25 cellular contexts compared by ENCODE assay signal in the genomic region with DNA sequence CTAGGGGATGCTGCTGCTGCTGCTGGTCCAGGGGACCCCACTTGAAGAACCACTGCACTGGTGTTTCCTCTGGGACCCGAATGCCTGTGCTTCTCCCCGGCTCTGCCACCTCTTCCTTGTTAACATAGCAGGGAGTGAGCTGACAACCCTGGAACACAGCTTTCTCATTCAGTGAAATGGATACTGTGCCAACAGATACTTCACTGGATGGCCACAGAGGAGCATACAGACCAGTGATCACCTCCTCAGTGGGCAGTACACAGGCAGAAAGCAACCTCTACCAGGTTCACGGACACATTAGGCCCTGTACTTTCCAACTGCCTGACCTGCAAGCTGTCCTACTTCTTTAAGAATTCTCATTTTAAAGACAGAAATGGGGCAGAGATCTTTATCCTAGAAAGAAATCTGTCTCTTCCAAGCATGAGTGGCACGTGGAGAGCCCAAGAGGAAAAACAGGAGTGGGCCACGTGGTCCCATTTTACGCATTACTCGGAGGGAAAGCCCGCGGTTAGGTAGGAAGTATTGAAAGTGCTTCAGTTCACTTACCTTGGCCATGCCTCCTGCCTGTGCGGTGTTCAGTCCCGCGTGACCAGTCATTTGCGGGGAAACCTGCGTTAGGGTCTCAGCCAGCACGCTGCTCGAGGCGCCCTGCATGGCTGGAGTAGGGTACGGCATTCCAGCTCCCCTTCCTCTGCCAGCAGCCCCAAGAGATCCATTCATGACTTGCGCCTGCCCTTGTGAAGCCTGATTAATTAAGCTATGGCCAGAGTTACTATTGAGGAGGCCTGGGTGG. TPM values are rescaled to one million over a fixed set of nuclear protein-coding genes. Genes with fewer than 3 reads are reported as not detected.
DNase-seq lines count a peak whose midpoint lies in the region; ATAC-seq, FAIRE-seq and TF ChIP-seq lines count a peak whose summit lies in the region.
"Had no signal": no experiment of that assay in that cellular context is flagged by ENCODE, and none has a peak within 500 bp of the region (broad histone marks: within the 10 kb centered on the region; RNA-seq: fewer than 3 reads in every experiment).

No MANE protein-coding gene starts in this region.

- peak; percentile 57 for FAIRE-seq in GM12878 (lab: Jason Lieb, UNC)
- FAIRE-seq: endothelial cell of umbilical vein had no signal

- H3K79me2 ChIP-seq in H9 (ENCODE audit: insufficient read depth, low read length) (peaks cover 17% of the 10 kb centered on the region; the same call in 1 of the 2 replicates), GM12878 (ENCODE audit: control insufficient read depth, insufficient read depth, low read length) (peaks cover 49% of the 10 kb centered on the region)

- TF ChIP-seq CTCF in H9 (conservative IDR thresholded peaks at IDR 0.05) (no peak), GM12878 (IDR thresholded peaks at IDR 0.05 in 2 of 3, conservative IDR thresholded peaks at IDR 0.05 in 1 of 3; ENCODE audit: control insufficient read depth in 2 of 3, extremely low read depth in 1 of 3, insufficient read depth in 1 of 3, low read depth in 3 of 3, low read length in 3 of 3) (no peak), nephron progenitor cell (IDR thresholded peaks at IDR 0.05) (no peak)

- no peak overlapping the region for H2AK5ac ChIP-seq in H9 (ENCODE audit: insufficient read length, low read length)

- H2BK15ac ChIP-seq in H9 (ENCODE audit: low read depth, low read length), result no peak overlapping the region

- peaks cover 3% of the 10 kb centered on the region for H3K79me1 ChIP-seq in H9 (ENCODE audit: insufficient read depth, low read depth, low read length, poor library complexity, severe bottlenecking)

- H3K56ac ChIP-seq in H9 (ENCODE audit: insufficient read length, low read depth, low read length), result no peak overlapping the region

- H3K27ac Mint-ChIP-seq in H9 (peak overlapping the region; percentile 17 to 73 (median 52); a peak in 2 of 7 replicates), nephron progenitor cell (peak overlapping the region; percentile 72)
- H3K27ac Mint-ChIP-seq in stimulated activated naive B cell treated with anti-CD40 and anti-IgM and Interleukin-4, amounts not matched to agents 10 μg/mL and 1 μg/mL and 100 μg/mL, for 72 hours, result peak overlapping the region; percentile 65
- H3K27ac Mint-ChIP-seq: activated B cell treated with CpG ODN at 0.5 μM for 24 hours; CD4-positive, alpha-beta T cell; type B pancreatic cell had no signal

- in situ Hi-C loops in GM12878 (cut with MboI), result no loop called here

- DNase-seq in H9 (no peak), GM12878 (ENCODE audit: low read depth, low spot score) (no peak), nephron progenitor cell (no peak), activated T-cell treated with anti-CD3 and anti-CD28 coated beads for 4 hours (no peak), NCI-H2029 treated with DMSO at 0.1 percent for 48 hours (lab: John Stamatoyannopoulos, UW) (no peak)
- DNase-seq in stimulated activated naive B cell treated with anti-CD40 and anti-IgM and Interleukin-4, amounts not matched to agents 10 μg/mL and 1 μg/mL and 100 μg/mL, for 72 hours, result no peak
- DNase-seq: activated B cell treated with CpG ODN at 0.5 μM for 24 hours; activated CD8-positive, alpha-beta memory T cell treated with anti-CD3 and anti-CD28 coated beads, Interleukin-2, amount 50 U/mL, for 4 hours; anterior cingulate cortex; CD4-positive, alpha-beta T cell; NCI-H1105 treated with DMSO at 0.1 percent for 48 hours; NCI-H2029; NCI-H446; nucleus accumbens; OCI-M1; stimulated activated CD4-positive, alpha-beta T cell treated with anti-CD3 and anti-CD28 coated beads, Interleukin-4, amount 100 ng/mL, for 4 hours; stimulated activated naive CD4-positive, alpha-beta T cell treated with Interleukin-2 at 50 U/mL for 16 hours had no signal

- no peak overlapping the region for H3T11ph ChIP-seq in H9 (ENCODE audit: low read length)

- H3K14ac ChIP-seq in H9 (ENCODE audit: insufficient read depth, low read length), result no peak overlapping the region

- RAD21 ChIA-PET in GM12878 (lab: Charles Lee; ENCODE audit: unreplicated experiment), result no interaction called here

- no peak overlapping the region for H4K8ac ChIP-seq in H9 (replicated peaks; ENCODE audit: insufficient read length, low read depth, low read length)

- no peak overlapping the region for H2BK120ac ChIP-seq in H9 (ENCODE audit: low read depth, low read length, poor library complexity, severe bottlenecking)

- H3K4me2 ChIP-seq in H9 (ENCODE audit: insufficient read depth, insufficient read length, low read length) (no peak overlapping the region), GM12878 (ENCODE audit: control insufficient read depth, insufficient read depth) (no peak overlapping the region)

- H3K9ac ChIP-seq in H9 (ENCODE audit: extremely low read depth, insufficient read length, low read length) (no peak overlapping the region), GM12878 (ENCODE audit: control insufficient read depth, insufficient read depth, low read length) (no peak overlapping the region)

- H4K91ac ChIP-seq in H9 (ENCODE audit: insufficient read length, low read depth, low read length), result no peak overlapping the region

- TF ChIP-seq RAD21 in GM12878 (IDR thresholded peaks at IDR 0.05; ENCODE audit: insufficient read depth, low read depth, low read length), result no peak

- no peak overlapping the region for H3K4ac ChIP-seq in H9 (ENCODE audit: low read depth, low read length)

- H3K18ac ChIP-seq in H9 (ENCODE audit: insufficient read length, low read depth, low read length), result no peak overlapping the region

- H2AFZ ChIP-seq in H9 (ENCODE audit: low read length) (no peak overlapping the region), GM12878 (ENCODE audit: control insufficient read depth, low read depth, low read length) (no peak overlapping the region)

- H2BK5ac ChIP-seq in H9 (ENCODE audit: insufficient read length, low read length), result no peak overlapping the region

- H3K23me2 ChIP-seq in H9 (ENCODE audit: insufficient read length, low read depth, low read length, poor library complexity, severe bottlenecking), result no peaks in the 10 kb centered on the region

- H3K36me3 ChIP-seq in GM12878 (ENCODE audit: control insufficient read depth in 2 of 2, insufficient read depth in 2 of 2, low read length in 1 of 2), result peaks cover 15 to 18% of the 10 kb centered on the region in 2 experiments

- intact Hi-C loops in GM12878 (cut with micrococcal nuclease; ENCODE audit: unreplicated experiment), result no loop called here

- no peak overlapping the region for H3K4me3 ChIP-seq in GM12878
- H3K4me3 ChIP-seq: heart left ventricle had no signal

- no peak overlapping the region for H2BK12ac ChIP-seq in H9 (ENCODE audit: insufficient read length, low read depth, low read length)

- POLR2A ChIA-PET in GM12878 (lab: Charles Lee), result no interaction called here

- H4K5ac ChIP-seq in H9 (ENCODE audit: insufficient read length, low read depth, low read length), result no peak overlapping the region

- H3K4me1 Mint-ChIP-seq in H9 (peaks cover 5% of the 10 kb centered on the region in 2 experiments; a peak in 2 of 4 replicates), nephron progenitor cell (peaks cover 20% of the 10 kb centered on the region)
- H3K4me1 Mint-ChIP-seq in stimulated activated naive B cell treated with anti-CD40 and anti-IgM and Interleukin-4, amounts not matched to agents 10 μg/mL and 1 μg/mL and 100 μg/mL, for 72 hours, result peaks cover 32 to 40% of the 10 kb centered on the region in 2 donors

- H3K9me3 ChIP-seq in H9 (ENCODE audit: control insufficient read depth, low read depth, low read length) (no peaks in the 10 kb centered on the region), GM12878 (replicated peaks; ENCODE audit: control insufficient read depth, insufficient read depth, low read length) (no peaks in the 10 kb centered on the region)
- H3K9me3 ChIP-seq: heart left ventricle had no signal

- H3K27ac ChIP-seq in H9 (ENCODE audit: insufficient read length, low read depth, low read length) (no peak overlapping the region), GM12878 (ENCODE audit: control insufficient read depth, insufficient read depth) (no peak overlapping the region)

- ATAC-seq in GM12878 (no peak), GM18517 (IDR thresholded peaks at IDR 0.05; ENCODE audit: unreplicated experiment) (no peak)
- ATAC-seq in stimulated activated naive B cell treated with anti-CD40 and anti-IgM and Interleukin-4, amounts not matched to agents 10 μg/mL and 1 μg/mL and 100 μg/mL, for 72 hours (replicated peaks), result no peak
- ATAC-seq: activated naive CD4-positive, alpha-beta T cell treated with anti-CD3 and anti-CD28 coated beads, Interleukin-2, amount 50 U/mL, for 72 hours; activated T-helper 17 cell treated with anti-CD3 and anti-CD28 coated beads, Interleukin-2, amount 50 U/mL, for 72 hours had no signal

- no peak overlapping the region for H2BK20ac ChIP-seq in H9 (ENCODE audit: low read depth, low read length, poor library complexity, severe bottlenecking)

- CTCF ChIA-PET in GM12878 (lab: Yijun Ruan, JAX), result interaction anchor here (0.6 to 0.9 kb wide), 2 partner anchors 26 to 90 kb away, joined by 3 to 4 read pairs; no protein-coding TSS in a partner anchor

- H3K4me1 ChIP-seq in H9 (ENCODE audit: insufficient read depth, low read length) (no peaks in the 10 kb centered on the region), GM12878 (ENCODE audit: control insufficient read depth, insufficient read depth, low read length) (peaks cover 5% of the 10 kb centered on the region)

- SMC1A ChIA-PET in GM12878 (lab: Charles Lee; ENCODE audit: uncharacterized antibody, unreplicated experiment), result interaction anchor here (0.8 to 1.6 kb wide), 4 partner anchors 11 to 29 kb away, joined by 3 to 5 read pairs (median 3); no protein-coding TSS in a partner anchor

- H3K27me3 Mint-ChIP-seq in H9 (ENCODE audit: low read depth), result no peaks in the 10 kb centered on the region
- no peaks in the 10 kb centered on the region for H3K27me3 Mint-ChIP-seq in nephron progenitor cell (ENCODE audit: low read depth, poor library complexity)
- no peaks in the 10 kb centered on the region for H3K27me3 Mint-ChIP-seq in stimulated activated naive B cell treated with anti-CD40 and anti-IgM and Interleukin-4, amounts not matched to agents 10 μg/mL and 1 μg/mL and 100 μg/mL, for 72 hours
- H3K27me3 Mint-ChIP-seq: activated B cell treated with CpG ODN at 0.5 μM for 24 hours; activated T-helper 17 cell treated with anti-CD3 and anti-CD28 coated beads, Interleukin-2, amount 50 U/mL, for 72 hours; CD4-positive, alpha-beta T cell; central memory CD8-positive, alpha-beta T cell; memory B cell; type B pancreatic cell had no signal

- no peak overlapping the region for H3K4me3 Mint-ChIP-seq in H9
- no peak overlapping the region for H3K4me3 Mint-ChIP-seq in nephron progenitor cell
- H3K4me3 Mint-ChIP-seq in stimulated activated naive B cell treated with anti-CD40 and anti-IgM and Interleukin-4, amounts not matched to agents 10 μg/mL and 1 μg/mL and 100 μg/mL, for 72 hours, result no peak overlapping the region
- H3K4me3 Mint-ChIP-seq: activated B cell treated with CpG ODN at 0.5 μM for 24 hours; activated T-helper 17 cell treated with anti-CD3 and anti-CD28 coated beads, Interleukin-2, amount 50 U/mL, for 72 hours; CD4-positive, alpha-beta T cell; central memory CD8-positive, alpha-beta T cell; memory B cell; type B pancreatic cell had no signal

- WGBS in H9 (ENCODE audit: extremely low coverage, insufficient read length, low lambda C conversion rate), result no CpG with 5 or more reads among the region's 19 CpGs
- WGBS in GM12878 (ENCODE audit: insufficient coverage, insufficient replicate concordance, low lambda C conversion rate, missing lambda C conversion rate), result 94% methylated on average over 19 of the region's 19 CpGs

- BruUV-seq in GM12878 (replicated peaks; lab: Mats Ljungman, UMichigan), result no TSS peak

- TF ChIP-seq EP300 in GM12878 (IDR thresholded peaks at IDR 0.05; ENCODE audit: borderline replicate concordance in 1 of 2, control insufficient read depth in 1 of 2, low read depth in 2 of 2, low read length in 2 of 2), result no peak

- no peaks in the 10 kb centered on the region for H3K27me3 ChIP-seq in H9 (ENCODE audit: insufficient read depth, low read length)
- H3K27me3 ChIP-seq in GM12878 (replicated peaks in 1 of 2; ENCODE audit: control insufficient read depth in 2 of 2, insufficient read depth in 2 of 2, low read length in 1 of 2), result no peaks in the 10 kb centered on the region
- H3K27me3 ChIP-seq: heart left ventricle had no signal

- no peak for TF ChIP-seq POLR2A in GM12878 (IDR thresholded peaks at IDR 0.05; ENCODE audit: low read depth, low read length)

- H3K36me3 Mint-ChIP-seq in H9 (ENCODE audit: insufficient read depth in 1 of 3, low read depth in 3 of 3) (peaks cover 2 to 32% (median 22%) of the 10 kb centered on the region in 3 experiments), nephron progenitor cell (ENCODE audit: low read depth) (peaks cover 75% of the 10 kb centered on the region)
- H3K36me3 Mint-ChIP-seq in stimulated activated naive B cell treated with anti-CD40 and anti-IgM and Interleukin-4, amounts not matched to agents 10 μg/mL and 1 μg/mL and 100 μg/mL, for 72 hours, result peaks cover 17 to 38% of the 10 kb centered on the region in 2 donors
- H3K36me3 Mint-ChIP-seq: activated naive CD4-positive, alpha-beta T cell treated with anti-CD3 and anti-CD28 coated beads, Interleukin-2, amount 50 U/mL, for 72 hours had no signal

- no peaks in the 10 kb centered on the region for H4K20me1 ChIP-seq in H9 (ENCODE audit: control insufficient read depth, insufficient read depth, insufficient read length)
- peaks cover 6% of the 10 kb centered on the region; the same call in 1 of the 2 replicates for H4K20me1 ChIP-seq in GM12878 (ENCODE audit: control insufficient read depth, insufficient read depth)

- no peaks in the 10 kb centered on the region for H3K9me3 Mint-ChIP-seq in H9
- H3K9me3 Mint-ChIP-seq in nephron progenitor cell, result peaks cover 14% of the 10 kb centered on the region
- H3K9me3 Mint-ChIP-seq in stimulated activated naive B cell treated with anti-CD40 and anti-IgM and Interleukin-4, amounts not matched to agents 10 μg/mL and 1 μg/mL and 100 μg/mL, for 72 hours, result no peaks in the 10 kb centered on the region
- H3K9me3 Mint-ChIP-seq: activated B cell treated with CpG ODN at 0.5 μM for 24 hours; activated naive CD4-positive, alpha-beta T cell treated with anti-CD3 and anti-CD28 coated beads, Interleukin-2, amount 50 U/mL, for 72 hours; activated T-helper 17 cell treated with anti-CD3 and anti-CD28 coated beads, Interleukin-2, amount 50 U/mL, for 72 hours; CD4-positive, alpha-beta T cell; central memory CD8-positive, alpha-beta T cell; memory B cell; type B pancreatic cell had no signal

- no peak overlapping the region for H3K23ac ChIP-seq in H9 (ENCODE audit: insufficient read length, low read depth, low read length)

RNA-seq across cellular contexts. Expression of a gene that starts 30.6 kb away (rescaled TPM):
- 79.1 and 81.1 TPM in 2 replicates for total RNA-seq in H9 (2021)
- 81.9 and 88.7 TPM in 2 replicates for total RNA-seq in GM12878 (2013; cell fraction: nucleolus; rRNA removed)
- 9.8 and 11.2 TPM in 2 replicates for total RNA-seq in GM12878 (2014; rRNA removed)
- total RNA-seq in GM12878 (2014; rRNA removed; fragmentation: Illumina TruSeq; extraction: Trizol), result 7.5 and 8.7 TPM in 2 replicates
- total RNA-seq in GM12878 (2021), result 26.7 and 32.7 TPM in 2 replicates
- polyA plus RNA-seq in GM12878 (2011; ENCODE audit: low read depth), result 8.6 TPM
- polyA plus RNA-seq in GM12878 (2011; rRNA removed), result 2.9 and 5.0 TPM in 2 replicates
- polyA plus RNA-seq in GM12878 (2011; cell fraction: cytosol; rRNA removed), result 4.2 and 6.9 TPM in 2 replicates
- polyA plus RNA-seq in GM12878 (2011; cell fraction: nucleus; rRNA removed), result 16.3 and 21.2 TPM in 2 replicates
- 15.3 and 22.5 TPM in 2 replicates for polyA plus RNA-seq in GM12878 (2012)
- polyA plus RNA-seq in GM12878 (2014; fragmentation: Illumina TruSeq; extraction: Trizol), result 13.9 and 19.4 TPM in 2 replicates
- 1 to 10 TPM; 3.4 to 3.8 TPM for polyA plus RNA-seq in GM12878 (2014; fragmentation: Nextera tagmentation; extraction: Ambion mirVana)
- 14.1 and 16.9 TPM in 2 replicates for polyA plus RNA-seq in GM12878 (2014; rRNA removed)
- polyA plus RNA-seq in GM12878 (2016; fragmentation: Nextera tagmentation; extraction: Ambion mirVana), result 1 to 10 TPM; 6.6 to 8.3 TPM
- polyA minus RNA-seq in GM12878 (2011; rRNA and poly(A)+ RNA removed), result 19.5 and 29.1 TPM in 2 replicates
- polyA minus RNA-seq in GM12878 (2011; cell fraction: cytosol; rRNA and poly(A)+ RNA removed), result 15.9 and 16.2 TPM in 2 replicates
- 23.0 and 57.8 TPM in 2 replicates for polyA minus RNA-seq in GM12878 (2011; cell fraction: nucleus; rRNA and poly(A)+ RNA removed)
